ENCODE assay signal across 18 cellular contexts in genomic region chrX:112270991-112271390, GRCh38.
DNase-seq lines count a peak whose midpoint lies in the region; ATAC-seq, FAIRE-seq and TF ChIP-seq lines count a peak whose summit lies in the region.
"Had no signal": no experiment of that assay in that cellular context is flagged by ENCODE, and none has a peak within 500 bp of the region (broad histone marks: within the 10 kb centered on the region; RNA-seq: fewer than 3 reads in every experiment).

No MANE protein-coding gene starts in this region.

- no peak overlapping the region for H3K4me2 ChIP-seq in neuronal stem cell (ENCODE audit: insufficient read depth, low read length, poor library complexity, severe bottlenecking)
- H3K4me2 ChIP-seq: BLaER1 treated with 17β-estradiol and CSF1 and Interleukin-3, amounts not matched to agents 10 nM and 100 nM; GM23338 had no signal

- TF ChIP-seq CTCF in endodermal cell (conservative IDR thresholded peaks at IDR 0.05) = no peak
- no peak for TF ChIP-seq CTCF in upper lobe of left lung (IDR thresholded peaks at IDR 0.05)

- peaks cover 6% of the 10 kb centered on the region for H3K27me3 Mint-ChIP-seq in endodermal cell (ENCODE audit: insufficient read depth)
- H3K27me3 Mint-ChIP-seq: B cell, IgD-negative memory B cell had no signal

- H3K9me3 ChIP-seq in endodermal cell (ENCODE audit: control insufficient read depth, low read length) = no peaks in the 10 kb centered on the region
- no peaks in the 10 kb centered on the region for H3K9me3 ChIP-seq in neuronal stem cell (replicated peaks in 1 of 2; ENCODE audit: control insufficient read depth in 2 of 2, insufficient read depth in 1 of 2, low read depth in 1 of 2, low read length in 2 of 2)
- H3K9me3 ChIP-seq in upper lobe of left lung = no peaks in the 10 kb centered on the region
- H3K9me3 ChIP-seq: BLaER1 treated with 17β-estradiol and CSF1 and Interleukin-3, amounts not matched to agents 10 nM and 100 nM had no signal

- no peak overlapping the region for H3K4ac ChIP-seq in neuronal stem cell (ENCODE audit: low read length)

- no peaks in the 10 kb centered on the region for H3K79me1 ChIP-seq in neuronal stem cell (ENCODE audit: low read depth, low read length)

- no peak for ATAC-seq in upper lobe of left lung (ENCODE audit: low FRiP score in 2 of 2)
- ATAC-seq in stimulated activated effector memory CD8-positive, alpha-beta T cell treated with anti-CD3 and anti-CD28 coated beads, Interleukin-12 subunit alpha, Interleukin-12 subunit beta, amount 100 ng/mL, for 72 hours = no peak
- ATAC-seq: CD8-positive, alpha-beta T cell; GM23338; HepG2 had no signal

- H3K27ac Mint-ChIP-seq in endodermal cell = peak overlapping the region; percentile 45
- no peak overlapping the region for H3K27ac Mint-ChIP-seq in stimulated activated effector memory CD8-positive, alpha-beta T cell treated with anti-CD3 and anti-CD28 coated beads, Interleukin-12 subunit alpha, Interleukin-12 subunit beta, amount 100 ng/mL, for 72 hours
- H3K27ac Mint-ChIP-seq: B cell; CD8-positive, alpha-beta T cell; GM23338; IgD-negative memory B cell had no signal

- H3K9ac ChIP-seq in endodermal cell (ENCODE audit: extremely low read depth, low read length, poor library complexity, severe bottlenecking) = no peak overlapping the region
- no peak overlapping the region for H3K9ac ChIP-seq in neuronal stem cell (ENCODE audit: low read depth, low read length, poor library complexity)
- H3K9ac ChIP-seq: BLaER1 treated with 17β-estradiol and CSF1 and Interleukin-3, amounts not matched to agents 10 nM and 100 nM had no signal

- no peak overlapping the region for H3K27ac ChIP-seq in endodermal cell (ENCODE audit: low read depth, low read length)
- H3K27ac ChIP-seq in neuronal stem cell (replicated peaks; ENCODE audit: low read length) = no peak overlapping the region
- H3K27ac ChIP-seq in upper lobe of left lung = no peak overlapping the region
- H3K27ac ChIP-seq: BLaER1 treated with 17β-estradiol and CSF1 and Interleukin-3, amounts not matched to agents 10 nM and 100 nM had no signal

- H3K4me1 ChIP-seq in endodermal cell (ENCODE audit: control insufficient read depth, insufficient read depth, low read length) (no peaks in the 10 kb centered on the region), neuronal stem cell (ENCODE audit: control insufficient read depth in 2 of 2, insufficient read depth in 1 of 2, low read depth in 1 of 2, low read length in 2 of 2) (peaks cover 0 to 4% of the 10 kb centered on the region in 2 donors), upper lobe of left lung (no peaks in the 10 kb centered on the region)
- H3K4me1 ChIP-seq: BLaER1 treated with 17β-estradiol and CSF1 and Interleukin-3, amounts not matched to agents 10 nM and 100 nM had no signal

- no peak overlapping the region for H2AK5ac ChIP-seq in neuronal stem cell (ENCODE audit: low read depth, low read length)

- TF ChIP-seq POLR2A in GM12892 (IDR thresholded peaks at IDR 0.05; ENCODE audit: low read depth, low read length) = no peak
- TF ChIP-seq POLR2A in upper lobe of left lung (IDR thresholded peaks at IDR 0.05) = no peak

- H3K4me3 Mint-ChIP-seq in endodermal cell = no peak overlapping the region
- no peak overlapping the region for H3K4me3 Mint-ChIP-seq in stimulated activated effector memory CD8-positive, alpha-beta T cell treated with anti-CD3 and anti-CD28 coated beads, Interleukin-12 subunit alpha, Interleukin-12 subunit beta, amount 100 ng/mL, for 72 hours
- H3K4me3 Mint-ChIP-seq: B cell; CD8-positive, alpha-beta T cell; GM23338; IgD-negative memory B cell had no signal

- no peaks in the 10 kb centered on the region for H3K9me3 Mint-ChIP-seq in endodermal cell
- H3K9me3 Mint-ChIP-seq in stimulated activated effector memory CD8-positive, alpha-beta T cell treated with anti-CD3 and anti-CD28 coated beads, Interleukin-12 subunit alpha, Interleukin-12 subunit beta, amount 100 ng/mL, for 72 hours = no peaks in the 10 kb centered on the region
- H3K9me3 Mint-ChIP-seq: CD8-positive, alpha-beta T cell; GM23338; IgD-negative memory B cell had no signal

- no peak overlapping the region for H2AFZ ChIP-seq in neuronal stem cell (ENCODE audit: low read length)
- H2AFZ ChIP-seq: GM23338 had no signal

- FAIRE-seq in GM12892 (lab: Jason Lieb, UNC) = peak; percentile 17
- no peak for FAIRE-seq in frontal cortex (lab: Jason Lieb, UNC)
- FAIRE-seq: G401.6, GM12891, GM18507, HepG2 had no signal

- H3K27me3 ChIP-seq in endodermal cell (ENCODE audit: control insufficient read depth, insufficient read depth, low read length, poor library complexity, severe bottlenecking) (no peaks in the 10 kb centered on the region), neuronal stem cell (ENCODE audit: control insufficient read depth in 3 of 3, insufficient read depth in 3 of 3, low read depth in 1 of 3, low read length in 3 of 3) (no peaks in the 10 kb centered on the region), upper lobe of left lung (no peaks in the 10 kb centered on the region)

- 35% methylated on average over 2 of the region's 2 CpGs; no CpG with 5 or more reads in 1 of the 2 experiments for WGBS in endodermal cell (ENCODE audit: insufficient coverage in 1 of 2, insufficient read length in 1 of 2), 2 experiments
- no CpG with 5 or more reads among the region's 2 CpGs for WGBS in neuronal stem cell (ENCODE audit: extremely low coverage in 2 of 2, insufficient read length in 2 of 2, insufficient replicate concordance in 1 of 2), 2 donors
- 52 to 53% methylated on average over 2 of the region's 2 CpGs for WGBS in upper lobe of left lung, 2 donors

- peaks cover 26% of the 10 kb centered on the region for H3K4me1 Mint-ChIP-seq in endodermal cell
- H3K4me1 Mint-ChIP-seq in stimulated activated effector memory CD8-positive, alpha-beta T cell treated with anti-CD3 and anti-CD28 coated beads, Interleukin-12 subunit alpha, Interleukin-12 subunit beta, amount 100 ng/mL, for 72 hours = no peaks in the 10 kb centered on the region
- H3K4me1 Mint-ChIP-seq: B cell, IgD-negative memory B cell had no signal

- H3K4me3 ChIP-seq in endodermal cell (ENCODE audit: low read length) = no peak overlapping the region
- no peak overlapping the region for H3K4me3 ChIP-seq in neuronal stem cell (ENCODE audit: low read length in 2 of 2)
- no peak overlapping the region for H3K4me3 ChIP-seq in upper lobe of left lung
- H3K4me3 ChIP-seq: BLaER1 treated with 17β-estradiol and CSF1 and Interleukin-3, amounts not matched to agents 10 nM and 100 nM; GM23338 had no signal

- no peaks in the 10 kb centered on the region for H3K36me3 ChIP-seq in endodermal cell (ENCODE audit: control insufficient read depth, insufficient read depth, low read length)
- H3K36me3 ChIP-seq in neuronal stem cell (replicated peaks in 1 of 2; ENCODE audit: control insufficient read depth in 2 of 2, insufficient read depth in 2 of 2, low read length in 2 of 2) = no peaks in the 10 kb centered on the region
- H3K36me3 ChIP-seq in upper lobe of left lung = no peaks in the 10 kb centered on the region
- H3K36me3 ChIP-seq: BLaER1 treated with 17β-estradiol and CSF1 and Interleukin-3, amounts not matched to agents 10 nM and 100 nM had no signal

- no peak overlapping the region for H4K8ac ChIP-seq in neuronal stem cell (ENCODE audit: low read depth, low read length)

- no peak overlapping the region for H4K91ac ChIP-seq in neuronal stem cell (ENCODE audit: low read depth, low read length, poor library complexity)

- H3K14ac ChIP-seq in neuronal stem cell (ENCODE audit: low read length) = no peak overlapping the region

- H2BK120ac ChIP-seq in neuronal stem cell (ENCODE audit: low read depth, low read length) = no peak overlapping the region

- H3K36me3 Mint-ChIP-seq in endodermal cell (ENCODE audit: low read depth) = no peaks in the 10 kb centered on the region
- H3K36me3 Mint-ChIP-seq in stimulated activated effector memory CD8-positive, alpha-beta T cell treated with anti-CD3 and anti-CD28 coated beads, Interleukin-12 subunit alpha, Interleukin-12 subunit beta, amount 100 ng/mL, for 72 hours = no peaks in the 10 kb centered on the region
- H3K36me3 Mint-ChIP-seq: CD8-positive, alpha-beta T cell had no signal

- no peak for DNase-seq in GM12892 (ENCODE audit: insufficient read length)
- DNase-seq in OCI-M1 (lab: John Stamatoyannopoulos, UW) = peak; percentile 3
- DNase-seq in endodermal cell = no peak
- DNase-seq in neuronal stem cell (ENCODE audit: low spot score) = peak; percentile 3
- DNase-seq in upper lobe of left lung = no peak
- DNase-seq in stimulated activated effector memory CD8-positive, alpha-beta T cell treated with anti-CD3 and anti-CD28 coated beads, Interleukin-12 subunit alpha, Interleukin-12 subunit beta, amount 100 ng/mL, for 72 hours (ENCODE audit: low spot score in 2 of 2) = no peak
- DNase-seq in frontal cortex (ENCODE audit: low spot score in 2 of 2) = no peak
- DNase-seq: Calu3; CD8-positive, alpha-beta T cell; H7 had no signal

- TF ChIP-seq EP300 in upper lobe of left lung (IDR thresholded peaks at IDR 0.05) = no peak

- H3K23ac ChIP-seq in neuronal stem cell (ENCODE audit: low read depth, low read length, poor library complexity) = no peak overlapping the region

- no peak overlapping the region for H2BK12ac ChIP-seq in neuronal stem cell (ENCODE audit: low read length)

- no peak overlapping the region for H2BK15ac ChIP-seq in neuronal stem cell (ENCODE audit: low read length)

- no peak overlapping the region for H2BK5ac ChIP-seq in neuronal stem cell (ENCODE audit: low read length)

- no peak overlapping the region for H3K18ac ChIP-seq in neuronal stem cell (ENCODE audit: low read length)

Comparison
In these comparisons a context has a peak if more than half of its experiments do, and no peak if none do; other contexts are left out.
1. DNase-seq: peak in OCI-M1 (single experiment) and neuronal stem cell (single experiment); none in GM12892 (single experiment), endodermal cell (single experiment), upper lobe of left lung (0 of 2), stimulated activated effector memory CD8-positive, alpha-beta T cell treated with anti-CD3 and anti-CD28 coated beads, Interleukin-12 subunit alpha, Interleukin-12 subunit beta, amount 100 ng/mL, for 72 hours (0 of 2) and frontal cortex (0 of 2).